In the genomic region with DNA sequence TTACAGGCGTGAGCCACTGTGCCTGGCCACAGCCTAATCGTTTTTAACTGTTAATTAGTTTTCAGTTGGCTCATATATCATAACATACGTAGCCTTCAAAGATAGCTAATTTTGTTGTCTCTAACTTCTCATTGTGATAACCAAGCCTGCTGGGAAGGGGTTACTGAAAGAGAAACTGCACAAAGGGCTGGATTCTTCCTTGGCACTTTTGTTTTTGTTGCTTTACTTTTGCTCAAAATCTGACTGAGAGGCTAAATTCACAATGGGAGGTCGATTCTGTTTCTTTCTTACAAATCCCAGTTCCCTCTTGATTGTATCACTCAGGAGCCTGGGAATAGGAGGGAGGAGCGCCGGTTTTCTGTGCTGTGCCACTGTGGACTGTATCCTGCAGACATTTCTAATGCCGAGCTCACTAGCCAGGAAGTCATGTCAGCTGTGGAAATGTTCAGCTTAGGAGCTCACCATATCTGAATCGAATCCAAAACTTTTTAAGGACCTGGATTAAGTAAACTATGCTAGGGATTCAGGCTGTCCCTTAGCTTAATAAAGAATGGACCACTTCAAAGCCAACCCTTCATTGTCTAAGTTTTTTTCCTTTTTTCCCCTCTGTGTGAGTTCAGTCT, we compare ENCODE assay signal across 9 cellular contexts.
DNase-seq lines count a peak whose midpoint lies in the region; ATAC-seq, FAIRE-seq and TF ChIP-seq lines count a peak whose summit lies in the region.
"Had no signal": no experiment of that assay in that cellular context is flagged by ENCODE, and none has a peak within 500 bp of the region (broad histone marks: within the 10 kb centered on the region; RNA-seq: fewer than 3 reads in every experiment).

No MANE protein-coding gene starts in this region.

- H3K27me3 ChIP-seq in heart left ventricle = no peaks in the 10 kb centered on the region
- no peaks in the 10 kb centered on the region for H3K27me3 ChIP-seq in gastrocnemius medialis

- no peaks in the 10 kb centered on the region for H3K36me3 Mint-ChIP-seq in T-helper 17 cell (ENCODE audit: low read depth)
- H3K36me3 Mint-ChIP-seq in activated CD4-positive, alpha-beta T cell treated with anti-CD3 and anti-CD28 coated beads, Interleukin-2, amount 10 ng/mL, durations not matched to agents 7 days and 5 days (ENCODE audit: low read depth) = no peaks in the 10 kb centered on the region

- H3K4me1 ChIP-seq in heart left ventricle (peaks cover 0 to 24% (median 11%) of the 10 kb centered on the region in 12 donors), gastrocnemius medialis (peaks cover 0 to 3% of the 10 kb centered on the region in 2 donors)

- H3K4me3 Mint-ChIP-seq in T-helper 17 cell = no peak overlapping the region
- no peak overlapping the region for H3K4me3 Mint-ChIP-seq in activated CD4-positive, alpha-beta T cell treated with anti-CD3 and anti-CD28 coated beads, Interleukin-2, amount 10 ng/mL, durations not matched to agents 7 days and 5 days

- H3K4me1 Mint-ChIP-seq in T-helper 17 cell = no peaks in the 10 kb centered on the region
- no peaks in the 10 kb centered on the region for H3K4me1 Mint-ChIP-seq in activated CD4-positive, alpha-beta T cell treated with anti-CD3 and anti-CD28 coated beads, Interleukin-2, amount 10 ng/mL, durations not matched to agents 7 days and 5 days

- DNase-seq in GM04504 (ENCODE audit: low read depth) (peak; percentile 51), heart left ventricle (peak in 2 of 5 donors; percentile 14 to 24), gastrocnemius medialis (peak in 1 of 2 donors; percentile 16), T-helper 17 cell (no peak), GM12892 (ENCODE audit: insufficient read length) (no peak)
- no peak for DNase-seq in activated CD4-positive, alpha-beta T cell treated with anti-CD3 and anti-CD28 coated beads, Interleukin-2, amount 10 ng/mL, durations not matched to agents 7 days and 5 days

- no peak for TF ChIP-seq POLR2A in heart left ventricle (IDR thresholded peaks at IDR 0.05)
- TF ChIP-seq POLR2A in gastrocnemius medialis (IDR thresholded peaks at IDR 0.05) = no peak
- no peak for TF ChIP-seq POLR2A in GM12892 (IDR thresholded peaks at IDR 0.05; ENCODE audit: low read depth, low read length)

- peak in 3 of 4 donors; percentile 63 to 79 (median 76) for ATAC-seq in heart left ventricle
- ATAC-seq in gastrocnemius medialis = peak in 1 of 2 donors; percentile 50
- ATAC-seq in T-helper 17 cell = no peak
- no peak for ATAC-seq in HG02973 (IDR thresholded peaks at IDR 0.05; ENCODE audit: unreplicated experiment)

- H3K27ac Mint-ChIP-seq in T-helper 17 cell = no peak overlapping the region
- H3K27ac Mint-ChIP-seq in activated CD4-positive, alpha-beta T cell treated with anti-CD3 and anti-CD28 coated beads, Interleukin-2, amount 10 ng/mL, durations not matched to agents 7 days and 5 days = no peak overlapping the region

- intact Hi-C loops in heart left ventricle (cut with DNase I) (no loop called here), gastrocnemius medialis (cut with DNase I; ENCODE audit: low total_unique reads) (loop anchor here (10.0 kb wide), 2 partner anchors 61 to 119 kb away; a partner anchor contains a TSS)

- POLR2A ChIA-PET in activated CD4-positive, alpha-beta T cell treated with anti-CD3 and anti-CD28 coated beads, Interleukin-2, amount 10 ng/mL, durations not matched to agents 7 days and 5 days (lab: Charles Lee) = no interaction called here

- H3K9me3 Mint-ChIP-seq in activated CD4-positive, alpha-beta T cell treated with anti-CD3 and anti-CD28 coated beads, Interleukin-2, amount 10 ng/mL, durations not matched to agents 7 days and 5 days = peaks cover 9% of the 10 kb centered on the region

- CTCF ChIA-PET in activated CD4-positive, alpha-beta T cell treated with anti-CD3 and anti-CD28 coated beads, Interleukin-2, amount 10 ng/mL, durations not matched to agents 7 days and 5 days (lab: Charles Lee) = no interaction called here

- WGBS in heart left ventricle, 4 donors = 26 to 32% (median 29%) methylated on average over 8 of the region's 8 CpGs

- no peak for FAIRE-seq in GM12892 (lab: Jason Lieb, UNC)

- H3K36me3 ChIP-seq in heart left ventricle = no peaks in the 10 kb centered on the region
- H3K36me3 ChIP-seq in gastrocnemius medialis = no peaks in the 10 kb centered on the region

- H3K9me3 ChIP-seq in heart left ventricle (no peaks in the 10 kb centered on the region), gastrocnemius medialis (no peaks in the 10 kb centered on the region), T-helper 17 cell (ENCODE audit: control insufficient read depth, low read length, poor library complexity, severe bottlenecking) (peaks cover 2% of the 10 kb centered on the region)

- in situ Hi-C loops in gastrocnemius medialis (cut with MboI; ENCODE audit: low sequenced_read_pairs in 4 of 4) = no loop called here

- H3K27ac ChIP-seq in VCaP = peak overlapping the region; percentile 24; the same call in 1 of the 2 replicates
- H3K27ac ChIP-seq in heart left ventricle = peak overlapping the region; percentile 41 to 76 (median 60)
- peak overlapping the region; percentile 46 to 72 (median 49) for H3K27ac ChIP-seq in gastrocnemius medialis
- H3K27ac ChIP-seq: HL-60 had no signal

- no peaks in the 10 kb centered on the region for H3K27me3 Mint-ChIP-seq in T-helper 17 cell
- H3K27me3 Mint-ChIP-seq in activated CD4-positive, alpha-beta T cell treated with anti-CD3 and anti-CD28 coated beads, Interleukin-2, amount 10 ng/mL, durations not matched to agents 7 days and 5 days = no peaks in the 10 kb centered on the region

- peak overlapping the region in 7 of 12 donors; percentile 18 to 41 (median 25) for H3K4me3 ChIP-seq in heart left ventricle
- H3K4me3 ChIP-seq in gastrocnemius medialis = peak overlapping the region; percentile 0 to 32 (median 18)

- TF ChIP-seq CTCF in VCaP (conservative IDR thresholded peaks at IDR 0.05) (no peak), heart left ventricle (IDR thresholded peaks at IDR 0.05) (no peak), gastrocnemius medialis (IDR thresholded peaks at IDR 0.05 in 4 of 5, conservative IDR thresholded peaks at IDR 0.05 in 1 of 5) (no peak)

Comparison
In these comparisons a context has a peak if more than half of its experiments do, and no peak if none do; other contexts are left out.
1. ATAC-seq: peak in heart left ventricle (3 of 4); none in T-helper 17 cell (single experiment) and HG02973 (single experiment).
2. Peak in every context shown above with its lines, with median percentiles within 50 percentile points of each other: H3K27ac ChIP-seq.